In the genomic region with DNA sequence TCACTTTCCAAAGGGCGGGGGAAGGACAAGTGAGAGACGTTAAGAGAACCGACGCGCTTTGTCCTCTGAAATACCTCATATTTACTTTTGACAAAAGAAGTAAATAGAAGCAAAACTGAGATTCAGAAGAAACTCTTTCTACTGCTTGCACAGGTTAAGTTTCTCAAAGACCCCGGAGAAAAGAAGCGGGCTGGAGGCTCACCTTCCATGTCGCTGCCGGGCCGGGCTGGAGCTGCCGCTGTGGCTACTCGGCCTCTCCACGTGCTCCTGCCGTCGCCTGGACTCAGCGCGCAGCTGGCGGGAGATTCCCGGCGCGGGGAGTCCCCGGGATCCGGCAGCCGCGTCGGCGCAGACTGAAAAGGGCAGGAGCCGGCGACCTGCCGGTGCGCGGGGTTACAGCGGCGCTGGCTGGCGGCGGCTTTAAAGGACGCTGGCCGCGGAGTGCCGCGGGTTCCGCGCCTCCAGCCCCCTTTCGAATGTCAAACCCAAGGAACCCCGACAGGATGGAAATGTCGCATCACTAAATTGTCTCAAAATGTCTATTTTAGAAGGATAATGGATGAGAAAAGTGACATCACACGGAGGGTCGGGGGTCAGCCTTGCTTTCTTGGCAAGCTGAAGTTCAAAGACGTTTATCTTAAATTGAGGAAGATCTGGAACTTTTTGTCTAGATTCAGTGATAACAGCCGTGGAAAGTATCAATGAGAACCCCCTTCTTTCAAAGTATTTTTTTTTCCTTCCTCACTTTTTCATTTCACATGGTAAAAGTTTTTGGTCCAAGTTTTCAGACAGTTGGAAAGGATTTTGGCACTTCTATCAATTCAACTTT, we compare ENCODE assay signal across 8 cellular contexts. TPM values are rescaled to one million over a fixed set of nuclear protein-coding genes. Genes with fewer than 3 reads are reported as not detected.
A peak's percentile ranks its signal among the peaks of the same experiment; 100 is the strongest.
DNase-seq lines count a peak whose midpoint lies in the region; ATAC-seq and TF ChIP-seq lines count a peak whose summit lies in the region.

A gene (minus strand): TSS at position 395 of the 829 bp plus-strand sequence. CDS start 186 bp downstream, at position 209.

- no peak within 1 kb of the TSS for H3K27ac ChIP-seq in dorsolateral prefrontal cortex
- H3K27ac ChIP-seq in mucosa of rectum (ENCODE audit: low read depth in 2 of 2, low read length in 2 of 2) = peak within 1 kb of the TSS; percentile 40 to 59

- peak within 1 kb of the TSS; percentile 42 to 72 for H3K9ac ChIP-seq in mucosa of rectum (ENCODE audit: low read depth in 1 of 2, low read length in 2 of 2)

- H3K4me1 Mint-ChIP-seq in stimulated activated memory B cell treated with anti-CD40 and anti-IgM and Interleukin-4, amounts not matched to agents 10 μg/mL and 1 μg/mL and 100 μg/mL, for 72 hours = peaks cover 65% of the 10 kb centered on the region

- H3K4me3 ChIP-seq in dorsolateral prefrontal cortex (peak within 1 kb of the TSS in 47 of 59 donors; percentile 1 to 53 (median 31)), mucosa of rectum (ENCODE audit: low read length in 2 of 2) (peak within 1 kb of the TSS; percentile 40 to 74)

- H3K27ac Mint-ChIP-seq in stimulated activated memory B cell treated with anti-CD40 and anti-IgM and Interleukin-4, amounts not matched to agents 10 μg/mL and 1 μg/mL and 100 μg/mL, for 72 hours = peak within 1 kb of the TSS; percentile 99

- no peaks in the 10 kb centered on the region for H3K9me3 Mint-ChIP-seq in stimulated activated memory B cell treated with anti-CD40 and anti-IgM and Interleukin-4, amounts not matched to agents 10 μg/mL and 1 μg/mL and 100 μg/mL, for 72 hours

- peaks cover 0 to 2% of the 10 kb centered on the region in 2 donors for H3K9me3 ChIP-seq in mucosa of rectum (ENCODE audit: control insufficient read depth in 2 of 2, low read length in 2 of 2)

- peaks cover 24% of the 10 kb centered on the region for H3K36me3 Mint-ChIP-seq in stimulated activated memory B cell treated with anti-CD40 and anti-IgM and Interleukin-4, amounts not matched to agents 10 μg/mL and 1 μg/mL and 100 μg/mL, for 72 hours

- intact Hi-C loops in dorsolateral prefrontal cortex (cut with DNase I) = no loop called here

- no peaks in the 10 kb centered on the region for H3K36me3 ChIP-seq in mucosa of rectum (ENCODE audit: control insufficient read depth in 2 of 2, insufficient read depth in 2 of 2, low read length in 2 of 2)

- peaks cover 5 to 6% of the 10 kb centered on the region in 2 donors for H3K4me1 ChIP-seq in mucosa of rectum (ENCODE audit: control insufficient read depth in 2 of 2, insufficient read depth in 2 of 2, low read length in 2 of 2)

- peak; percentile 34 for ATAC-seq in GM21515 (IDR thresholded peaks at IDR 0.05; ENCODE audit: unreplicated experiment)
- ATAC-seq in stimulated activated memory B cell treated with anti-CD40 and anti-IgM and Interleukin-4, amounts not matched to agents 10 μg/mL and 1 μg/mL and 100 μg/mL, for 72 hours = peak; percentile 76

- no peaks in the 10 kb centered on the region for H3K27me3 Mint-ChIP-seq in stimulated activated memory B cell treated with anti-CD40 and anti-IgM and Interleukin-4, amounts not matched to agents 10 μg/mL and 1 μg/mL and 100 μg/mL, for 72 hours

- TF ChIP-seq CTCF in dorsolateral prefrontal cortex (IDR thresholded peaks at IDR 0.05 in 54 of 56, conservative IDR thresholded peaks at IDR 0.05 in 2 of 56; ENCODE audit: low read depth in 1 of 56, partially characterized antibody in 56 of 56) = peak in 2 of 56 donors; percentile 9 to 13

- DNase-seq in DMS 273 (lab: John Stamatoyannopoulos, UW; ENCODE audit: unreplicated experiment) (peak; percentile 93), NCI-H1092 treated with DMSO at 0.1 percent for 48 hours (lab: John Stamatoyannopoulos, UW) (peak; percentile 37), dorsolateral prefrontal cortex (peak in 2 of 10 donors; percentile 6 to 48), AG08396 (ENCODE audit: low spot score) (no peak)
- DNase-seq in activated CD4-positive, alpha-beta T cell treated with anti-CD3 and anti-CD28 coated beads for 48 hours = peak; percentile 90

- H3K4me3 Mint-ChIP-seq in stimulated activated memory B cell treated with anti-CD40 and anti-IgM and Interleukin-4, amounts not matched to agents 10 μg/mL and 1 μg/mL and 100 μg/mL, for 72 hours = peak within 1 kb of the TSS; percentile 86

- H3K27me3 ChIP-seq in dorsolateral prefrontal cortex (peaks cover 0 to 100% (median 80%) of the 10 kb centered on the region in 45 donors), mucosa of rectum (ENCODE audit: control insufficient read depth in 2 of 2, insufficient read depth in 2 of 2, low read length in 2 of 2) (peaks cover 11 to 17% of the 10 kb centered on the region in 2 donors)

RNA-seq across cellular contexts. Expression of the gene that starts here (rescaled TPM):
- 1 to 10 TPM in 85 of 120 experiments, under 1 TPM in 35; 0.35 to 5.2 (median 1.4) TPM for total RNA-seq in dorsolateral prefrontal cortex

Comparison
In these comparisons a context has a peak if more than half of its experiments do, and no peak if none do; other contexts are left out.
1. H3K27ac ChIP-seq: peak in mucosa of rectum (2 of 2); none in dorsolateral prefrontal cortex (0 of 59).